ENCODE assay signal across 15 cellular contexts in the genomic region with DNA sequence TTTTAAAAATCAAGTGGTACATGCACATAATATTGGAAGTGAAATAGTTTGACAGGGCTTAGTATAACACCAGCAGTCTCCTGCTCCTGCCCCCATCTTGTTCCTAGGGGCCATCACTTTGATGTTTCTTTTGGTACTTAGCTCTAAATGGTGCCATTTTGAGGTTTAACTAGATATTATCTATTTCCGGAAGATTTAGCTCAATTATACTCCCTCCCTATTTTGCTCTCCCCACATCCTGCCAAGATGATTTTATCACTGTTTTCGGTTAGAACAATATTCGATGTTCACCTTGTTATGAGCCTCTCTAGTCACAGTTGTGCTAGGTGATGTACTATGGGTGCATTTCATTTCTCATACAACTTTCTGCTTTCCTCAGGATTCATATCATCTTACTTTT. TPM values are rescaled to one million over a fixed set of nuclear protein-coding genes. Genes with fewer than 3 reads are reported as not detected.
DNase-seq lines count a peak whose midpoint lies in the region; ATAC-seq and TF ChIP-seq lines count a peak whose summit lies in the region.
"Had no signal": no experiment of that assay in that cellular context is flagged by ENCODE, and none has a peak within 500 bp of the region (broad histone marks: within the 10 kb centered on the region; RNA-seq: fewer than 3 reads in every experiment).

No MANE protein-coding gene starts in this region.

- no peak for TF ChIP-seq CTCF in vagina (IDR thresholded peaks at IDR 0.05)

- peaks cover 11% of the 10 kb centered on the region for H3K9me3 Mint-ChIP-seq in central memory CD8-positive, alpha-beta T cell
- no peaks in the 10 kb centered on the region for H3K9me3 Mint-ChIP-seq in stimulated activated naive CD8-positive, alpha-beta T cell treated with anti-CD3 and anti-CD28 coated beads, Interleukin-15, amount 100 ng/mL, for 72 hours

- intact Hi-C loops in vagina (cut with DNase I), result no loop called here

- no peaks in the 10 kb centered on the region for H3K36me3 Mint-ChIP-seq in T-helper 17 cell (ENCODE audit: low read depth)
- H3K36me3 Mint-ChIP-seq in central memory CD8-positive, alpha-beta T cell (ENCODE audit: insufficient read depth), result peaks cover 11% of the 10 kb centered on the region

- H3K27me3 Mint-ChIP-seq in T-helper 17 cell, result no peaks in the 10 kb centered on the region
- H3K27me3 Mint-ChIP-seq in central memory CD8-positive, alpha-beta T cell, result no peaks in the 10 kb centered on the region
- H3K27me3 Mint-ChIP-seq in stimulated activated naive CD8-positive, alpha-beta T cell treated with anti-CD3 and anti-CD28 coated beads, Interleukin-15, amount 100 ng/mL, for 72 hours, result no peaks in the 10 kb centered on the region

- H3K4me3 Mint-ChIP-seq in T-helper 17 cell, result peak overlapping the region; percentile 86
- peak overlapping the region; percentile 54 for H3K4me3 Mint-ChIP-seq in central memory CD8-positive, alpha-beta T cell
- H3K4me3 Mint-ChIP-seq in stimulated activated naive CD8-positive, alpha-beta T cell treated with anti-CD3 and anti-CD28 coated beads, Interleukin-15, amount 100 ng/mL, for 72 hours, result peak overlapping the region; percentile 84
- H3K4me3 Mint-ChIP-seq: B cell had no signal

- H3K27ac Mint-ChIP-seq in T-helper 17 cell, result peak overlapping the region; percentile 81
- H3K27ac Mint-ChIP-seq in central memory CD8-positive, alpha-beta T cell (ENCODE audit: low read depth), result peak overlapping the region; percentile 90
- H3K27ac Mint-ChIP-seq in stimulated activated naive CD8-positive, alpha-beta T cell treated with anti-CD3 and anti-CD28 coated beads, Interleukin-15, amount 100 ng/mL, for 72 hours, result peak overlapping the region; percentile 93 to 99
- H3K27ac Mint-ChIP-seq: B cell had no signal

- peak; percentile 92 for ATAC-seq in T-helper 17 cell
- peak; percentile 87 for ATAC-seq in central memory CD8-positive, alpha-beta T cell (replicated peaks; ENCODE audit: extremely low read depth, poor library complexity, severe bottlenecking)
- ATAC-seq in stimulated activated naive CD8-positive, alpha-beta T cell treated with anti-CD3 and anti-CD28 coated beads, Interleukin-15, amount 100 ng/mL, for 72 hours, result peak; percentile 81

- DNase-seq in activated naive CD4-positive, alpha-beta T cell treated with Interleukin-2 at 50 U/mL for 16 hours, result peak; percentile 15
- DNase-seq in activated naive CD4-positive, alpha-beta T cell treated with anti-CD3 and anti-CD28 coated beads, Interleukin-2, amount 50 U/mL, for 16 hours, result no peak
- peak in 2 of 3 donors; percentile 15 to 17 for DNase-seq in T-helper 17 cell
- DNase-seq in central memory CD8-positive, alpha-beta T cell (ENCODE audit: low spot score in 2 of 2), result peak in 1 of 2 donors; percentile 55
- peak; percentile 40 to 42 for DNase-seq in stimulated activated naive CD8-positive, alpha-beta T cell treated with anti-CD3 and anti-CD28 coated beads, Interleukin-15, amount 100 ng/mL, for 72 hours
- no peak for DNase-seq in vagina (ENCODE audit: extremely low spot score in 2 of 2)
- no peak for DNase-seq in NCI-H1694 treated with DMSO at 0.1 percent for 48 hours (lab: John Stamatoyannopoulos, UW)
- no peak for DNase-seq in NCI-H2227 (lab: John Stamatoyannopoulos, UW; ENCODE audit: unreplicated experiment)
- DNase-seq: adrenal gland, GDM1, NCI-H1417, NCI-H69, testis had no signal

- H3K4me3 ChIP-seq in vagina, result no peak overlapping the region
- H3K4me3 ChIP-seq: adrenal gland, testis had no signal

- TF ChIP-seq POLR2A in vagina (IDR thresholded peaks at IDR 0.05), result no peak

- peaks cover 69% of the 10 kb centered on the region for H3K4me1 Mint-ChIP-seq in T-helper 17 cell
- H3K4me1 Mint-ChIP-seq in central memory CD8-positive, alpha-beta T cell, result peaks cover 81% of the 10 kb centered on the region
- peaks cover 87% of the 10 kb centered on the region for H3K4me1 Mint-ChIP-seq in stimulated activated naive CD8-positive, alpha-beta T cell treated with anti-CD3 and anti-CD28 coated beads, Interleukin-15, amount 100 ng/mL, for 72 hours

- H3K27ac ChIP-seq in vagina, result no peak overlapping the region
- H3K27ac ChIP-seq: testis had no signal

- no peaks in the 10 kb centered on the region for H3K36me3 ChIP-seq in vagina
- H3K36me3 ChIP-seq: adrenal gland had no signal

- H3K27me3 ChIP-seq in vagina, result no peaks in the 10 kb centered on the region
- H3K27me3 ChIP-seq: adrenal gland, testis had no signal

- H3K4me1 ChIP-seq in vagina, result peaks cover 16% of the 10 kb centered on the region
- H3K4me1 ChIP-seq: testis had no signal

- H3K9me3 ChIP-seq in T-helper 17 cell (ENCODE audit: control insufficient read depth, low read length, poor library complexity, severe bottlenecking), result no peaks in the 10 kb centered on the region
- H3K9me3 ChIP-seq in vagina, result no peaks in the 10 kb centered on the region
- H3K9me3 ChIP-seq: adrenal gland, testis had no signal

RNA-seq across cellular contexts. Expression of a gene that starts 20.0 kb away (rescaled TPM):
- under 1 TPM in 1 of 2 donors, not detected in 1; 0.32 TPM for total RNA-seq in T-helper 17 cell
- not detected for total RNA-seq in vagina
- total RNA-seq: adrenal gland, B cell, osteoblast had no signal

RNA-seq across cellular contexts. Expression of a gene that starts 28.7 kb away (rescaled TPM):
- 100 to 1,000 TPM; 104 to 109 TPM for total RNA-seq in T-helper 17 cell
- 27.7 TPM for total RNA-seq in vagina

Comparison
In these comparisons a context has a peak if more than half of its experiments do, and no peak if none do; other contexts are left out.
1. DNase-seq: peak in activated naive CD4-positive, alpha-beta T cell treated with Interleukin-2 at 50 U/mL for 16 hours (single experiment), T-helper 17 cell (2 of 3) and stimulated activated naive CD8-positive, alpha-beta T cell treated with anti-CD3 and anti-CD28 coated beads, Interleukin-15, amount 100 ng/mL, for 72 hours (2 of 2); none in activated naive CD4-positive, alpha-beta T cell treated with anti-CD3 and anti-CD28 coated beads, Interleukin-2, amount 50 U/mL, for 16 hours (single experiment), vagina (0 of 2), NCI-H1694 treated with DMSO at 0.1 percent for 48 hours (single experiment) and NCI-H2227 (single experiment).
2. Peak in every context shown above with its lines, with median percentiles within 50 percentile points of each other: ATAC-seq, H3K27ac Mint-ChIP-seq and H3K4me3 Mint-ChIP-seq.